ENCODE assay signal across 8 cellular contexts in the genomic region with DNA sequence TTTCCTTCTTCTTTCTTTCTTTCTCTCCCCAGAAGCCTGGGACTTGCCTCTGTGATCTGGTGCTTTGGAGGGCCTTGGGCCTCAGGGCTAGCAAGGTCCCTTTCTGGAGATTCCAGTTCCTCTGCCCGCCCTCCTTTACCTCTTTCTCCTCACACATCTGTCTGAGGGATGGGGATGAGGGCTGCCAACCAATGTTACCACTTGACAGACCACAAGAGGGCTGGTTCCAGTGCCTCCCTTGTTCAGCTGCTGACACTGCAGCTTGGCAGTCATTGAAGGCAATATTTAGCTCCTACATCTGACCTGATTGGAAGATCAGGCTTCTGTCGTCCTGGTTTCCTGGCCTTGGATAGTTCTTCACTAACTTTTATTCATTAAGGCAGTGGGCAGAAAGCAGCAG. TPM values are rescaled to one million over a fixed set of nuclear protein-coding genes. Genes with fewer than 3 reads are reported as not detected.
DNase-seq lines count a peak whose midpoint lies in the region; ATAC-seq and TF ChIP-seq lines count a peak whose summit lies in the region.

No MANE protein-coding gene starts in this region.

- POLR2A ChIA-PET in MCF 10A (lab: Yijun Ruan, JAX) = interaction anchor here (1.0 to 1.6 kb wide), 2 partner anchors 22 to 49 kb away, joined by 4 to 5 read pairs; no protein-coding TSS in a partner anchor

- no peak overlapping the region for H3K4me3 Mint-ChIP-seq in MCF 10A (ENCODE audit: unreplicated experiment)
- peak overlapping the region in 2 of 5 experiments; percentile 46 to 86 for H3K4me3 Mint-ChIP-seq in brain
- H3K4me3 Mint-ChIP-seq in neural crest cell = peak overlapping the region; percentile 85

- no peaks in the 10 kb centered on the region for H3K9me3 Mint-ChIP-seq in MCF 10A (ENCODE audit: unreplicated experiment)
- H3K9me3 Mint-ChIP-seq in brain = no peaks in the 10 kb centered on the region
- no peaks in the 10 kb centered on the region for H3K9me3 Mint-ChIP-seq in neural crest cell

- BruUV-seq in MCF 10A (replicated peaks; lab: Mats Ljungman, UMichigan) = no TSS peak

- H3K36me3 ChIP-seq in breast epithelium = no peaks in the 10 kb centered on the region

- H3K27me3 ChIP-seq in breast epithelium = no peaks in the 10 kb centered on the region

- H3K27ac Mint-ChIP-seq in MCF 10A (ENCODE audit: low read depth, unreplicated experiment) (no peak overlapping the region), brain (peak overlapping the region in 4 of 5 experiments; percentile 37 to 75 (median 57)), neural crest cell (ENCODE audit: unreplicated experiment) (no peak overlapping the region)

- H3K36me3 Mint-ChIP-seq in MCF 10A (ENCODE audit: insufficient read depth, unreplicated experiment) = no peaks in the 10 kb centered on the region
- H3K36me3 Mint-ChIP-seq in brain = no peaks in the 10 kb centered on the region
- H3K36me3 Mint-ChIP-seq in neural crest cell (ENCODE audit: low read depth) = no peaks in the 10 kb centered on the region

- H3K27me3 Mint-ChIP-seq in MCF 10A (ENCODE audit: insufficient read depth, unreplicated experiment) = no peaks in the 10 kb centered on the region
- H3K27me3 Mint-ChIP-seq in brain = peaks cover 6% of the 10 kb centered on the region
- H3K27me3 Mint-ChIP-seq in neural crest cell (ENCODE audit: low read depth) = no peaks in the 10 kb centered on the region

- H3K4me1 Mint-ChIP-seq in MCF 10A (ENCODE audit: insufficient read depth, unreplicated experiment) = peaks cover 9% of the 10 kb centered on the region
- H3K4me1 Mint-ChIP-seq in brain = peaks cover 11% of the 10 kb centered on the region
- peaks cover 12% of the 10 kb centered on the region for H3K4me1 Mint-ChIP-seq in neural crest cell

- H3K4me1 ChIP-seq in breast epithelium = no peaks in the 10 kb centered on the region

- TF ChIP-seq CTCF in breast epithelium (IDR thresholded peaks at IDR 0.05) (peak in 2 of 3 donors; percentile 8 to 10), MCF 10A (IDR thresholded peaks at IDR 0.05; ENCODE audit: unreplicated experiment) (no peak), brain (conservative IDR thresholded peaks at IDR 0.05) (peak in 1 of 2 experiments; percentile 26), neural crest cell (conservative IDR thresholded peaks at IDR 0.05) (peak; percentile 18)

- no peaks in the 10 kb centered on the region for H3K9me3 ChIP-seq in breast epithelium

- no peak for TF ChIP-seq POLR2A in breast epithelium (IDR thresholded peaks at IDR 0.05)

- peak overlapping the region in 1 of 2 donors; percentile 38 for H3K27ac ChIP-seq in breast epithelium

- H3K4me3 ChIP-seq in breast epithelium = no peak overlapping the region

- intact Hi-C loops in breast epithelium (cut with DNase I; ENCODE audit: low total_unique reads) (no loop called here), MCF 10A (cut with micrococcal nuclease) (loop anchor here (10.0 kb wide), 1 partner anchor 51 kb away; no protein-coding TSS in a partner anchor)

- CTCF ChIA-PET in MCF 10A (lab: Yijun Ruan, JAX) = interaction anchor here (0.7 kb wide), 2 partner anchors 35 to 199 kb away, joined by 4 to 5 read pairs; no protein-coding TSS in a partner anchor

- no peak for DNase-seq in breast epithelium (ENCODE audit: low spot score in 2 of 2)
- DNase-seq in MCF 10A (ENCODE audit: unreplicated experiment) = no peak
- peak; percentile 26 for DNase-seq in NCI-H2196 treated with DMSO at 0.1 percent for 48 hours (lab: John Stamatoyannopoulos, UW; ENCODE audit: unreplicated experiment)
- no peak for DNase-seq in neural crest cell (ENCODE audit: low read depth, low spot score)
- no peak for DNase-seq in HPDE6-E6E7 (ENCODE audit: extremely low spot score)

- ATAC-seq in HG02798 (IDR thresholded peaks at IDR 0.05; ENCODE audit: poor library complexity, unreplicated experiment) (no peak), GM21529 (IDR thresholded peaks at IDR 0.05; ENCODE audit: unreplicated experiment) (no peak)

RNA-seq across cellular contexts. Expression of a gene that starts 3.6 kb away (rescaled TPM):
- 100 to 1,000 TPM in 1 of 3 donors, 10 to 100 TPM in 2; 34.2 to 157 (median 72.4) TPM for total RNA-seq in breast epithelium
- total RNA-seq in MCF 10A (2022) = 18.8 and 19.6 TPM in 2 replicates
- 16.1 TPM for polyA plus RNA-seq in brain (ENCODE audit: insufficient read depth, low read depth, low replicate concordance)
- total RNA-seq in neural crest cell = 42.1 and 44.1 TPM in 2 replicates

RNA-seq across cellular contexts. Expression of a gene that starts 49.0 kb away (rescaled TPM):
- total RNA-seq in breast epithelium = 100 to 1,000 TPM; 100 to 110 (median 108) TPM
- 122 and 134 TPM in 2 replicates for total RNA-seq in MCF 10A (2022)
- polyA plus RNA-seq in brain (ENCODE audit: insufficient read depth, low read depth, low replicate concordance) = 201 TPM
- 248 and 256 TPM in 2 replicates for total RNA-seq in neural crest cell

Comparison
In these comparisons a context has a peak if more than half of its experiments do, and no peak if none do; other contexts are left out.
1. H3K27ac Mint-ChIP-seq: peak in brain (4 of 5); none in MCF 10A (single experiment) and neural crest cell (single experiment).